ENCODE assay signal across 18 cellular contexts in genomic region chrX:64570204-64570603, GRCh38.
A peak's percentile ranks its signal among the peaks of the same experiment; 100 is the strongest.
DNase-seq lines count a peak whose midpoint lies in the region; ATAC-seq and TF ChIP-seq lines count a peak whose summit lies in the region.
"Had no signal": no experiment of that assay in that cellular context is flagged by ENCODE, and none has a peak within 500 bp of the region (broad histone marks: within the 10 kb centered on the region; RNA-seq: fewer than 3 reads in every experiment).

No MANE protein-coding gene starts in this region.

- no peaks in the 10 kb centered on the region for H3K36me3 Mint-ChIP-seq in glutamatergic neuron (ENCODE audit: unreplicated experiment)
- no peaks in the 10 kb centered on the region for H3K36me3 Mint-ChIP-seq in activated naive CD8-positive, alpha-beta T cell treated with anti-CD3 and anti-CD28 coated beads, Interleukin-2, amount 50 U/mL, for 24 hours (ENCODE audit: low read depth)
- H3K36me3 Mint-ChIP-seq: activated naive CD4-positive, alpha-beta T cell treated with anti-CD3 and anti-CD28 coated beads, Interleukin-2, amount 50 U/mL, for 24 hours; CD8-positive, alpha-beta T cell had no signal

- H3K9me3 Mint-ChIP-seq in glutamatergic neuron (ENCODE audit: unreplicated experiment): peaks cover 4% of the 10 kb centered on the region
- no peaks in the 10 kb centered on the region for H3K9me3 Mint-ChIP-seq in activated naive CD8-positive, alpha-beta T cell treated with anti-CD3 and anti-CD28 coated beads, Interleukin-2, amount 50 U/mL, for 24 hours

- TF ChIP-seq CTCF in AG09309 (IDR thresholded peaks at IDR 0.05; ENCODE audit: control insufficient read depth, insufficient read depth, low read depth, low read length, missing control alignments) (peak; percentile 8), Panc1 (IDR thresholded peaks at IDR 0.05) (peak; percentile 22; the same call in 1 of the 2 replicates), glutamatergic neuron (IDR thresholded peaks at IDR 0.05; ENCODE audit: partially characterized antibody, unreplicated experiment) (peak; percentile 19), coronary artery (IDR thresholded peaks at IDR 0.05) (no peak)

- H3K27me3 Mint-ChIP-seq in glutamatergic neuron (ENCODE audit: unreplicated experiment): no peaks in the 10 kb centered on the region
- H3K27me3 Mint-ChIP-seq in activated naive CD8-positive, alpha-beta T cell treated with anti-CD3 and anti-CD28 coated beads, Interleukin-2, amount 50 U/mL, for 24 hours: no peaks in the 10 kb centered on the region
- H3K27me3 Mint-ChIP-seq: activated naive CD4-positive, alpha-beta T cell treated with anti-CD3 and anti-CD28 coated beads, Interleukin-2, amount 50 U/mL, for 24 hours had no signal

- no peaks in the 10 kb centered on the region for H3K4me1 Mint-ChIP-seq in glutamatergic neuron (ENCODE audit: low read depth, unreplicated experiment)
- H3K4me1 Mint-ChIP-seq in activated naive CD8-positive, alpha-beta T cell treated with anti-CD3 and anti-CD28 coated beads, Interleukin-2, amount 50 U/mL, for 24 hours: no peaks in the 10 kb centered on the region

- H3K4me1 ChIP-seq in Panc1 (ENCODE audit: control insufficient read depth, insufficient read depth, low read length): no peaks in the 10 kb centered on the region
- H3K4me1 ChIP-seq: body of pancreas had no signal

- no peak for ATAC-seq in Panc1
- ATAC-seq in activated naive CD8-positive, alpha-beta T cell treated with anti-CD3 and anti-CD28 coated beads, Interleukin-2, amount 50 U/mL, for 24 hours: no peak
- no peak for ATAC-seq in HG03108 (IDR thresholded peaks at IDR 0.05; ENCODE audit: unreplicated experiment)
- ATAC-seq: body of pancreas; CD8-positive, alpha-beta T cell had no signal

- intact Hi-C loops in Panc1 (cut with micrococcal nuclease; ENCODE audit: unreplicated experiment): no loop called here

- POLR2A ChIA-PET in Panc1 (lab: Charles Lee): no interaction called here

- H3K9me3 ChIP-seq in Panc1 (ENCODE audit: control insufficient read depth, insufficient read depth, low read depth, low read length): no peaks in the 10 kb centered on the region
- H3K9me3 ChIP-seq: body of pancreas had no signal

- BruUV-seq in Panc1 (replicated peaks; lab: Mats Ljungman, UMichigan): no TSS peak

- no peak overlapping the region for H3K4me3 ChIP-seq in AG09309 (ENCODE audit: control insufficient read depth, low read depth, low read length)
- no peak overlapping the region for H3K4me3 ChIP-seq in Panc1 (ENCODE audit: low read depth in 2 of 2, low read length in 2 of 2)
- no peak overlapping the region for H3K4me3 ChIP-seq in coronary artery
- H3K4me3 ChIP-seq: body of pancreas had no signal

- in situ Hi-C loops in Panc1 (cut with HindIII; ENCODE audit: low pct_unique_long_range_greater_than_20kb, low sequenced_read_pairs): no loop called here

- DNase-seq in AG09309 (ENCODE audit: low read depth) (no peak), HT-29 (ENCODE audit: low spot score) (peak; percentile 4), Panc1 (ENCODE audit: low read depth, low spot score) (no peak), glutamatergic neuron (no peak), NCI-H510A (lab: John Stamatoyannopoulos, UW) (no peak), coronary artery (ENCODE audit: low spot score) (no peak)
- no peak for DNase-seq in activated naive CD8-positive, alpha-beta T cell treated with anti-CD3 and anti-CD28 coated beads, Interleukin-2, amount 50 U/mL, for 24 hours
- DNase-seq: ACHN; activated CD4-positive, alpha-beta T cell treated with anti-CD3 and anti-CD28 coated beads, Interleukin-2, amount 50 U/mL, for 1 hour; body of pancreas; CD8-positive, alpha-beta T cell; HFFc6; midbrain; NCI-H2081 treated with DMSO at 0.1 percent for 48 hours; retina; SHP77 treated with DMSO at 0.1 percent for 48 hours had no signal

- H3K4me3 Mint-ChIP-seq in glutamatergic neuron (ENCODE audit: unreplicated experiment): no peak overlapping the region
- no peak overlapping the region for H3K4me3 Mint-ChIP-seq in activated naive CD8-positive, alpha-beta T cell treated with anti-CD3 and anti-CD28 coated beads, Interleukin-2, amount 50 U/mL, for 24 hours
- H3K4me3 Mint-ChIP-seq: activated naive CD4-positive, alpha-beta T cell treated with anti-CD3 and anti-CD28 coated beads, Interleukin-2, amount 50 U/mL, for 24 hours; CD8-positive, alpha-beta T cell; HFFc6 had no signal

- no peaks in the 10 kb centered on the region for H3K27me3 ChIP-seq in Panc1 (ENCODE audit: control insufficient read depth, insufficient read depth, low read length)
- H3K27me3 ChIP-seq: body of pancreas had no signal

- no peaks in the 10 kb centered on the region for H3K36me3 ChIP-seq in Panc1 (ENCODE audit: control insufficient read depth, insufficient read depth, low read length)

- H3K27ac ChIP-seq in Panc1 (ENCODE audit: low read length): no peak overlapping the region
- H3K27ac ChIP-seq in coronary artery: no peak overlapping the region
- H3K27ac ChIP-seq: body of pancreas had no signal

- CTCF ChIA-PET in Panc1 (lab: Charles Lee): no interaction called here

- H3K27ac Mint-ChIP-seq in glutamatergic neuron (ENCODE audit: unreplicated experiment): no peak overlapping the region
- no peak overlapping the region for H3K27ac Mint-ChIP-seq in activated naive CD8-positive, alpha-beta T cell treated with anti-CD3 and anti-CD28 coated beads, Interleukin-2, amount 50 U/mL, for 24 hours
- H3K27ac Mint-ChIP-seq: CD8-positive, alpha-beta T cell; HFFc6 had no signal
